Comparison of ENCODE assay signal across 11 cellular contexts in the genomic region with DNA sequence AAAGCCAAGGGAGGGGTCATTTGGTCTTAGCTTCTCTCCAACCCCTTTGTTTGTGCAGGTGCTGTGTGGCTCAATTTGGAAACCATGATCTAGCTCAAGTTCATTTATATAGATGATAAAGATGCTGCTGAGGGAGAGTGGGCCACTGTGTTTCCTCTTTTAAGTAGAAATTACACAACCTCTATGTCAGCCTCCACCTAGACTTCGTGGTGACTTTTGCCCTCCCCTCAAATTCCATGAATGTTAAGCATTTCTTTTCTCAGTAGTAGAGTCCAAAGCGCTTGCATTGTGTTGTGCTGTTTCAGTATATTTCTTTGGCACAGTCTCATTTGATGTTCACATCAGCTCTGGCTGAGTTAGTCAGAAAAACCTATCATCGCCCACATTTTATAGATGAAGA.
DNase-seq lines count a peak whose midpoint lies in the region; ATAC-seq and TF ChIP-seq lines count a peak whose summit lies in the region.
"Had no signal": no experiment of that assay in that cellular context is flagged by ENCODE, and none has a peak within 500 bp of the region (broad histone marks: within the 10 kb centered on the region; RNA-seq: fewer than 3 reads in every experiment).

No MANE protein-coding gene starts in this region.

- intact Hi-C loops in activated CD4-positive, alpha-beta memory T cell treated with anti-CD3 and anti-CD28 coated beads for 36 hours (cut with micrococcal nuclease) = no loop called here

- peak; percentile 41 for ATAC-seq in omental fat pad (ENCODE audit: low FRiP score)
- no peak for ATAC-seq in HG02759 (IDR thresholded peaks at IDR 0.05; ENCODE audit: unreplicated experiment)

- no peak overlapping the region for H3K4me3 ChIP-seq in NB4 (ENCODE audit: low read depth, low read length)

- peaks cover 4% of the 10 kb centered on the region for H3K36me3 Mint-ChIP-seq in activated CD4-positive, alpha-beta memory T cell treated with anti-CD3 and anti-CD28 coated beads for 36 hours

- H3K27ac Mint-ChIP-seq in activated CD4-positive, alpha-beta memory T cell treated with anti-CD3 and anti-CD28 coated beads for 36 hours = no peak overlapping the region

- H3K27me3 Mint-ChIP-seq in activated CD4-positive, alpha-beta memory T cell treated with anti-CD3 and anti-CD28 coated beads for 36 hours = no peaks in the 10 kb centered on the region

- DNase-seq in NOMO-1 treated with DMSO at 0.1 percent for 48 hours (lab: John Stamatoyannopoulos, UW; ENCODE audit: unreplicated experiment) (peak; percentile 29), NOMO-1 treated with dmso at 0.1 percent for 144 hours (lab: John Stamatoyannopoulos, UW; ENCODE audit: unreplicated experiment) (no peak), NB4 (ENCODE audit: low read depth) (peak; percentile 67), astrocyte of the hippocampus (ENCODE audit: low read depth, low spot score) (peak; percentile 68), omental fat pad (ENCODE audit: low spot score) (no peak), NCI-H1048 (lab: John Stamatoyannopoulos, UW) (no peak)
- DNase-seq in activated CD4-positive, alpha-beta memory T cell treated with anti-CD3 and anti-CD28 coated beads for 36 hours = no peak
- DNase-seq: anterior cingulate cortex, NCI-H526, T-helper 1 cell had no signal

- no peak for TF ChIP-seq POLR2A in NB4 (IDR thresholded peaks at IDR 0.05; ENCODE audit: extremely low read depth, insufficient read length)

- peaks cover 48% of the 10 kb centered on the region for H3K4me1 Mint-ChIP-seq in activated CD4-positive, alpha-beta memory T cell treated with anti-CD3 and anti-CD28 coated beads for 36 hours (ENCODE audit: low read depth)

- no peaks in the 10 kb centered on the region for H3K9me3 Mint-ChIP-seq in activated CD4-positive, alpha-beta memory T cell treated with anti-CD3 and anti-CD28 coated beads for 36 hours

- TF ChIP-seq CTCF in NB4 (IDR thresholded peaks at IDR 0.05; ENCODE audit: low read depth, low read length) (no peak), omental fat pad (IDR thresholded peaks at IDR 0.05) (no peak)

- POLR2A ChIA-PET in activated CD4-positive, alpha-beta memory T cell treated with anti-CD3 and anti-CD28 coated beads for 36 hours (lab: Charles Lee) = no interaction called here

- no peak overlapping the region for H3K4me3 Mint-ChIP-seq in activated CD4-positive, alpha-beta memory T cell treated with anti-CD3 and anti-CD28 coated beads for 36 hours

- CTCF ChIA-PET in activated CD4-positive, alpha-beta memory T cell treated with anti-CD3 and anti-CD28 coated beads for 36 hours (lab: Charles Lee) = interaction anchor here (1.4 kb wide), 1 partner anchor 123 kb away, joined by 3 read pairs; no protein-coding TSS in a partner anchor

Comparison
In these comparisons a context has a peak if more than half of its experiments do, and no peak if none do; other contexts are left out.
1. DNase-seq: peak in NOMO-1 treated with DMSO at 0.1 percent for 48 hours (single experiment), NB4 (single experiment) and astrocyte of the hippocampus (single experiment); none in NOMO-1 treated with dmso at 0.1 percent for 144 hours (single experiment), omental fat pad (single experiment), NCI-H1048 (single experiment) and activated CD4-positive, alpha-beta memory T cell treated with anti-CD3 and anti-CD28 coated beads for 36 hours (single experiment).